Comparison of ENCODE assay signal across 1 cellular context in the genomic region with DNA sequence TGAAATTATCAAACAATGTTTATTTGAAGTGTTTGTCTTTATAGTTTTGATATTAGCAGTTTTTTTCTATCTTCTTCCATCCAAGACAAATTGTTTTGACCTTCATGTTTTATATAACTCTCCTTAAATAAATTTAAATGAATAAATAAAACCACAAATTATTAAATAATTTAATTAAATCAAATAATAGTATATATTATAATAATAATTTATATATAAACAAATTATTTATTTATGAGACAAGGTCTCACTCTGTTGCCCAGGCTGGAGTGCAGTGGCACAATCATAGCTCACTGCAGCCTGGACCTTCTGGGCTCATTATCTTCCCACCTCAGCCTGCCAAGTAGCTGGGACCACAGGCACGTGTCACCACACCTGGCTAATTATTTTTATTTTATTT.
TF ChIP-seq lines count a peak whose summit lies in the region.

No MANE protein-coding gene starts in this region.

TF ChIP-seq in IMR-90, 13 proteins besides CTCF, POLR2A, EP300 and RAD21 (continued from another document):
- TF ChIP-seq CEBPB (IDR thresholded peaks at IDR 0.05; ENCODE audit: low read depth, low read length), result no peak
- TF ChIP-seq FOS (IDR thresholded peaks at IDR 0.05; ENCODE audit: low read depth, low read length), result no peak
- TF ChIP-seq CHD1 (IDR thresholded peaks at IDR 0.05; ENCODE audit: low read depth, low read length), result no peak
- no peak for TF ChIP-seq RCOR1 (IDR thresholded peaks at IDR 0.05; ENCODE audit: insufficient replicate concordance, low read length)
- no peak for TF ChIP-seq RFX5 (IDR thresholded peaks at IDR 0.05; ENCODE audit: low read depth, low read length)
- TF ChIP-seq, protein P1, sequence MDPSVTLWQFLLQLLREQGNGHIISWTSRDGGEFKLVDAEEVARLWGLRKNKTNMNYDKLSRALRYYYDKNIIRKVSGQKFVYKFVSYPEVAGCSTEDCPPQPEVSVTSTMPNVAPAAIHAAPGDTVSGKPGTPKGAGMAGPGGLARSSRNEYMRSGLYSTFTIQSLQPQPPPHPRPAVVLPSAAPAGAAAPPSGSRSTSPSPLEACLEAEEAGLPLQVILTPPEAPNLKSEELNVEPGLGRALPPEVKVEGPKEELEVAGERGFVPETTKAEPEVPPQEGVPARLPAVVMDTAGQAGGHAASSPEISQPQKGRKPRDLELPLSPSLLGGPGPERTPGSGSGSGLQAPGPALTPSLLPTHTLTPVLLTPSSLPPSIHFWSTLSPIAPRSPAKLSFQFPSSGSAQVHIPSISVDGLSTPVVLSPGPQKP (IDR thresholded peaks at IDR 0.05; ENCODE audit: borderline replicate concordance, low read depth, low read length), result no peak
- TF ChIP-seq MAFK (IDR thresholded peaks at IDR 0.05; ENCODE audit: low read depth, low read length), result no peak
- no peak for TF ChIP-seq SMC3 (IDR thresholded peaks at IDR 0.05; ENCODE audit: low read depth, low read length)
- no peak for TF ChIP-seq NFE2L2 (IDR thresholded peaks at IDR 0.05; ENCODE audit: low read depth, low read length)
TF ChIP-seq in IMR-90: peak in this region for 0.
